25 cellular contexts compared by ENCODE assay signal in the genomic region with DNA sequence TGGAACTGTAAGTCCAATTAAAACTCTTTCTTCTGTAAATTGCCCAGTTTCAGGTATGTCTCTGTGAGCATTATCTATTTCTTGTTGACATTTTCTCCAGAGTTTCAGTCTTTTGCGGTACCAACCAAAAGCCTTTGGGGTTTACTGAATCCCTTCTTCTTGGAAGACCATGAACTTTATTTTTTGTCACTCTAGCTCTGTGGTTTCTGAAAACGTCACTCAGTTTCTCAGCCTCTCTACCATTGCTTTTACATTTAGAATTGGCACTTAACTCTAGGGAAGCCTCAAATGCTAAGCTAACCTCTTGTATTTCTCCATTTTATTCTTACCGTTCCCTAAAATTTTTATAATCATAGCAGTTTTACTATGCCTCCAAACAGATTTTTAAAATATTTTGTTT.
"Had no signal": no experiment of that assay in that cellular context is flagged by ENCODE, and none has a peak within 500 bp of the region (broad histone marks: within the 10 kb centered on the region; RNA-seq: fewer than 3 reads in every experiment).

No MANE protein-coding gene starts in this region.

- H3K4me1 Mint-ChIP-seq: brain; central memory CD8-positive, alpha-beta T cell had no signal

- ATAC-seq: activated T-cell treated with anti-CD3 and anti-CD28 coated beads, Interleukin-2, amount 50 U/mL, for 72 hours; K562; WTC11 had no signal

- DNase-seq: activated CD4-positive, alpha-beta memory T cell treated with anti-CD3 and anti-CD28 coated beads for 36 hours; activated CD4-positive, alpha-beta T cell treated with anti-CD3 and anti-CD28 coated beads, Interleukin-2, amount 10 ng/mL, durations not matched to agents 7 days and 5 days; activated CD4-positive, CD25-positive, alpha-beta regulatory T cell treated with anti-CD3 and anti-CD28 coated beads, Interleukin-2, amount 50 U/mL, for 72 hours; activated CD8-positive, alpha-beta memory T cell treated with anti-CD3 and anti-CD28 coated beads, Interleukin-2, amount 50 U/mL, for 4 hours; activated effector memory CD4-positive, alpha-beta T cell treated with Interleukin-2 at 50 U/mL for 16 hours; activated naive CD4-positive, alpha-beta T cell treated with Interleukin-2 at 50 U/mL for 16 hours; activated T-cell treated with anti-CD3 and anti-CD28 coated beads, Interleukin-2, amount 50 U/mL, for 72 hours; amygdala; Karpas-422; MM.1S; NCI-H1105 treated with DMSO at 0.1 percent for 48 hours; NCI-H1436 treated with DMSO at 0.1 percent for 48 hours; NCI-H187; NCI-H2081; NCI-H510A treated with DMSO at 0.1 percent for 48 hours; NCI-H69; Peyer's patch; Right ventricle myocardium superior; SJCRH30; SK-N-SH; T-helper 9 cell had no signal

- H3K36me3 Mint-ChIP-seq: brain had no signal

- H3K27ac Mint-ChIP-seq: activated CD4-positive, alpha-beta memory T cell treated with anti-CD3 and anti-CD28 coated beads for 36 hours; activated CD4-positive, alpha-beta T cell treated with anti-CD3 and anti-CD28 coated beads, Interleukin-2, amount 10 ng/mL, durations not matched to agents 7 days and 5 days; activated T-cell treated with anti-CD3 and anti-CD28 coated beads, Interleukin-2, amount 50 U/mL, for 72 hours; brain; WTC11 had no signal

- H3K4me3 Mint-ChIP-seq: activated CD4-positive, alpha-beta memory T cell treated with anti-CD3 and anti-CD28 coated beads for 36 hours; activated CD4-positive, alpha-beta T cell treated with anti-CD3 and anti-CD28 coated beads, Interleukin-2, amount 10 ng/mL, durations not matched to agents 7 days and 5 days; brain; central memory CD8-positive, alpha-beta T cell; WTC11 had no signal

- H3K27me3 Mint-ChIP-seq: activated CD4-positive, alpha-beta T cell treated with anti-CD3 and anti-CD28 coated beads, Interleukin-2, amount 10 ng/mL, durations not matched to agents 7 days and 5 days had no signal
